In the genomic region with DNA sequence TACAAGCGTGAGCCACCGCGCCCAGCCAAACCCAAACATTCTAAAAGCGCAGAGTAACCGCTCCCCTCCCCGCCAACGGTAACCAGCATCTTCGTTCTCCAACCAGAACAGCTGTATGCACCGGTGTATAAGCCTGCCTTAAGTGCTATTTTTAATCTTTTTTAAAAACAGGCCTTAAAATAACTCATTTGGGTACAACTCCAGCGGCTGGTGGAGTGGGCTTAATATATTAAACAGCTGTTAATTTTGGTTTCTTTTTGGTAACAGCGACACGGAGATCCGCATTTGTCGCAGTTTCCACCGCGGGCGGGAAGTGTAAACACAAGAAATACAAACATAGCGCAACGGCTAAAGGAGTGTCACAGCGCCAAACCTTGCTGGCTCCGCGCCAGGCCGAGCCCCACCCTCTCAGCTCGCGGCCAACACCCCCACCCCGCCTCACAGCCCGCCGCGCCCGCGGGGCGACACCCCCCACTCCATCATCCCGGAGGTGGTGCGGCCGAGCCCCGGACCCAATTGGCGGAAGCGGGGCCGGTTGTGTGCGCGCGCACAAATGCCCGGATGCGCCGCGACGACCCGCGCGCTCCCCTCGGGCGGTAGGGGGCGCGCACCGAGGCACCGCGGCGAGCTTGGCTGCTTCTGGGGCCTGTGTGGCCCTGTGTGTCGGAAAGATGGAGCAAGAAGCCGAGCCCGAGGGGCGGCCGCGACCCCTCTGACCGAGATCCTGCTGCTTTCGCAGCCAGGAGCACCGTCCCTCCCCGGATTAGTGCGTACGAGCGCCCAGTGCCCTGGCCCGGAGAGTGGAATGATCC, we compare ENCODE assay signal across 1 cellular context.
TF ChIP-seq lines count a peak whose summit lies in the region.

Gene MDM2 (plus strand): TSS at position 602 of the 812 bp plus-strand sequence. CDS start 301 bp downstream, outside the sequence.

TF ChIP-seq in K562, 482 proteins besides CTCF, POLR2A, EP300 and RAD21 (continued from another document and continues in another):
- TF ChIP-seq E2F1 (CRISPR knock-in tag; IDR thresholded peaks at IDR 0.05) (no peak; the same call in 1 of the 2 replicates), ZNF77 (CRISPR knock-in tag; IDR thresholded peaks at IDR 0.05) (no peak), KDM4B (IDR thresholded peaks at IDR 0.05; ENCODE audit: borderline replicate concordance in 2 of 2, low read depth in 1 of 2) (0 out of 4 replicates have a peak, but pooled peaks of 1 of the 2 experiments have one; percentile 48), TRIM28 (IDR thresholded peaks at IDR 0.05) (no peak), MTF1 (CRISPR knock-in tag; IDR thresholded peaks at IDR 0.05; ENCODE audit: borderline replicate concordance) (no peak), FOXK1 (CRISPR knock-in tag; IDR thresholded peaks at IDR 0.05; ENCODE audit: borderline replicate concordance) (peak; percentile 63; the same call in 1 of the 2 replicates), SREBF2 (CRISPR knock-in tag; IDR thresholded peaks at IDR 0.05) (no peak), ZBTB34 (CRISPR knock-in tag; IDR thresholded peaks at IDR 0.05) (no peak), TOE1 (IDR thresholded peaks at IDR 0.05; ENCODE audit: borderline replicate concordance) (peak; percentile 17; the same call in 1 of the 2 replicates), TOE1 (CRISPR knock-in tag; IDR thresholded peaks at IDR 0.05; ENCODE audit: borderline replicate concordance, low read depth) (no peak), SP1 (CRISPR knock-in tag; IDR thresholded peaks at IDR 0.05) (peak; percentile 49), BHLHE40 (IDR thresholded peaks at IDR 0.05; ENCODE audit: low read length) (0 out of 2 replicates have a peak, but pooled peaks have one; percentile 23), FUS (optimal IDR thresholded peaks at IDR 0.05; ENCODE audit: low read depth, low read length) (no peak), ZNF644 (tag; IDR thresholded peaks at IDR 0.05; ENCODE audit: low read depth) (no peak), SAFB (IDR thresholded peaks at IDR 0.05; ENCODE audit: borderline replicate concordance, low read depth, low read length) (no peak), TCF7 (IDR thresholded peaks at IDR 0.05; ENCODE audit: borderline replicate concordance) (peak; percentile 4; the same call in 1 of the 2 replicates), ESRRA (IDR thresholded peaks at IDR 0.05; ENCODE audit: borderline replicate concordance, low read depth) (peak; percentile 26; the same call in 1 of the 2 replicates), EP400 (IDR thresholded peaks at IDR 0.05) (peak; percentile 87), LARP7 (IDR thresholded peaks at IDR 0.05) (no peak), HES1 (IDR thresholded peaks at IDR 0.05; ENCODE audit: low read depth) (no peak), TEAD1 (CRISPR knock-in tag; IDR thresholded peaks at IDR 0.05) (peak; percentile 16 to 62; a peak in 2 of 4 replicates), ELF4 (CRISPR knock-in tag; IDR thresholded peaks at IDR 0.05) (peak; percentile 51; the same call in 1 of the 2 replicates), MEF2D (tag; conservative IDR thresholded peaks at IDR 0.05; ENCODE audit: low read depth) (no peak; the same call in 1 of the 2 replicates), USF1 (CRISPR knock-in tag; IDR thresholded peaks at IDR 0.05) (no peak), ZC3H4 (CRISPR knock-in tag; IDR thresholded peaks at IDR 0.05; ENCODE audit: borderline replicate concordance) (no peak), EZH2 (IDR thresholded peaks at IDR 0.05; ENCODE audit: borderline replicate concordance, low read depth, low read length) (no peak), ZNF668 (CRISPR knock-in tag; IDR thresholded peaks at IDR 0.05) (no peak), SMARCE1 (IDR thresholded peaks at IDR 0.05) (peak; percentile 32; the same call in 1 of the 2 replicates), ETV1 (tag; conservative IDR thresholded peaks at IDR 0.05; ENCODE audit: low read depth) (no peak), SAFB2 (IDR thresholded peaks at IDR 0.05; ENCODE audit: borderline replicate concordance, low read depth, low read length, severe bottlenecking) (no peak), ZNF212 (CRISPR knock-in tag; IDR thresholded peaks at IDR 0.05) (no peak), RHOXF2B (CRISPR knock-in tag; conservative IDR thresholded peaks at IDR 0.05) (no peak), LCOR (CRISPR knock-in tag; IDR thresholded peaks at IDR 0.05) (peak; percentile 34; the same call in 1 of the 2 replicates), CAMTA2 (CRISPR knock-in tag; conservative IDR thresholded peaks at IDR 0.05) (no peak), PHF21A (IDR thresholded peaks at IDR 0.05; ENCODE audit: borderline replicate concordance, low read depth) (peak; percentile 47; the same call in 1 of the 2 replicates), ZNF609 (CRISPR knock-in tag; IDR thresholded peaks at IDR 0.05; ENCODE audit: borderline replicate concordance) (no peak), ZC3H11A (IDR thresholded peaks at IDR 0.05; ENCODE audit: low read depth, low read length) (no peak), NFYB (IDR thresholded peaks at IDR 0.05; ENCODE audit: extremely low read depth, insufficient read length) (peak; percentile 7), CHD1 (IDR thresholded peaks at IDR 0.05; ENCODE audit: low read length) (no peak), ZNF143 (CRISPR knock-in tag; IDR thresholded peaks at IDR 0.05) (no peak), SMC3 (conservative IDR thresholded peaks at IDR 0.05; ENCODE audit: insufficient read depth, low read depth, low read length) (peak; percentile 31; the same call in 1 of the 2 replicates), U2AF1 (optimal IDR thresholded peaks at IDR 0.05; ENCODE audit: low read depth, low read length) (peak; percentile 78), ZNF707 (CRISPR knock-in tag; conservative IDR thresholded peaks at IDR 0.05) (no peak), POLR2AphosphoS5 (IDR thresholded peaks at IDR 0.05; ENCODE audit: control insufficient read depth, insufficient read depth, low read depth, low read length) (peak; percentile 78), EGR1 (conservative IDR thresholded peaks at IDR 0.05) (peak; percentile 68)
- TF ChIP-seq, protein P1, sequence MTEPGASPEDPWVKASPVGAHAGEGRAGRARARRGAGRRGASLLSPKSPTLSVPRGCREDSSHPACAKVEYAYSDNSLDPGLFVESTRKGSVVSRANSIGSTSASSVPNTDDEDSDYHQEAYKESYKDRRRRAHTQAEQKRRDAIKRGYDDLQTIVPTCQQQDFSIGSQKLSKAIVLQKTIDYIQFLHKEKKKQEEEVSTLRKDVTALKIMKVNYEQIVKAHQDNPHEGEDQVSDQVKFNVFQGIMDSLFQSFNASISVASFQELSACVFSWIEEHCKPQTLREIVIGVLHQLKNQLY (CRISPR knock-in tag; conservative IDR thresholded peaks at IDR 0.05): no peak
- TF ChIP-seq, protein P2, sequence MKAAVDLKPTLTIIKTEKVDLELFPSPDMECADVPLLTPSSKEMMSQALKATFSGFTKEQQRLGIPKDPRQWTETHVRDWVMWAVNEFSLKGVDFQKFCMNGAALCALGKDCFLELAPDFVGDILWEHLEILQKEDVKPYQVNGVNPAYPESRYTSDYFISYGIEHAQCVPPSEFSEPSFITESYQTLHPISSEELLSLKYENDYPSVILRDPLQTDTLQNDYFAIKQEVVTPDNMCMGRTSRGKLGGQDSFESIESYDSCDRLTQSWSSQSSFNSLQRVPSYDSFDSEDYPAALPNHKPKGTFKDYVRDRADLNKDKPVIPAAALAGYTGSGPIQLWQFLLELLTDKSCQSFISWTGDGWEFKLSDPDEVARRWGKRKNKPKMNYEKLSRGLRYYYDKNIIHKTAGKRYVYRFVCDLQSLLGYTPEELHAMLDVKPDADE (conservative IDR thresholded peaks at IDR 0.05; ENCODE audit: control insufficient read depth, low read depth, low read length): peak; percentile 77
- TF ChIP-seq, protein P3, sequence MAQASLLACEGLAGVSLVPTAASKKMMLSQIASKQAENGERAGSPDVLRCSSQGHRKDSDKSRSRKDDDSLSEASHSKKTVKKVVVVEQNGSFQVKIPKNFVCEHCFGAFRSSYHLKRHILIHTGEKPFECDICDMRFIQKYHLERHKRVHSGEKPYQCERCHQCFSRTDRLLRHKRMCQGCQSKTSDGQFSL (CRISPR knock-in tag; IDR thresholded peaks at IDR 0.05): peak; percentile 97
- TF ChIP-seq, protein P3 (tag; IDR thresholded peaks at IDR 0.05): peak in 1 of 2 experiments; percentile 97; a peak in 2 of 4 replicates
- TF ChIP-seq, protein P4, sequence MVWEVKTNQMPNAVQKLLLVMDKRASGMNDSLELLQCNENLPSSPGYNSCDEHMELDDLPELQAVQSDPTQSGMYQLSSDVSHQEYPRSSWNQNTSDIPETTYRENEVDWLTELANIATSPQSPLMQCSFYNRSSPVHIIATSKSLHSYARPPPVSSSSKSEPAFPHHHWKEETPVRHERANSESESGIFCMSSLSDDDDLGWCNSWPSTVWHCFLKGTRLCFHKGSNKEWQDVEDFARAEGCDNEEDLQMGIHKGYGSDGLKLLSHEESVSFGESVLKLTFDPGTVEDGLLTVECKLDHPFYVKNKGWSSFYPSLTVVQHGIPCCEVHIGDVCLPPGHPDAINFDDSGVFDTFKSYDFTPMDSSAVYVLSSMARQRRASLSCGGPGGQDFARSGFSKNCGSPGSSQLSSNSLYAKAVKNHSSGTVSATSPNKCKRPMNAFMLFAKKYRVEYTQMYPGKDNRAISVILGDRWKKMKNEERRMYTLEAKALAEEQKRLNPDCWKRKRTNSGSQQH (CRISPR knock-in tag; IDR thresholded peaks at IDR 0.05): no peak
